32 cellular contexts compared by ENCODE assay signal in genomic region chr16:57830890-57831484, GRCh38. TPM values are rescaled to one million over a fixed set of nuclear protein-coding genes. Genes with fewer than 3 reads are reported as not detected.
DNase-seq lines count a peak whose midpoint lies in the region; ATAC-seq, FAIRE-seq and TF ChIP-seq lines count a peak whose summit lies in the region.
"Had no signal": no experiment of that assay in that cellular context is flagged by ENCODE, and none has a peak within 500 bp of the region (broad histone marks: within the 10 kb centered on the region; RNA-seq: fewer than 3 reads in every experiment).

No MANE protein-coding gene starts in this region.

- peak; percentile 4 to 27 for ATAC-seq in right cardiac atrium
- no peak for ATAC-seq in Right ventricle myocardium superior (ENCODE audit: poor library complexity)
- peak; percentile 8 for ATAC-seq in aorta (ENCODE audit: low FRiP score)
- ATAC-seq in HG03457 (IDR thresholded peaks at IDR 0.05; ENCODE audit: unreplicated experiment) = no peak
- ATAC-seq: right lobe of liver had no signal

- TF ChIP-seq CTCF in endothelial cell (IDR thresholded peaks at IDR 0.05; ENCODE audit: unreplicated experiment) = no peak

- no peaks in the 10 kb centered on the region for H3K36me3 Mint-ChIP-seq in endothelial cell (ENCODE audit: low read depth, unreplicated experiment)
- H3K36me3 Mint-ChIP-seq: CD8-positive, alpha-beta memory T cell; mesothelial cell of epicardium; naive B cell; type B pancreatic cell had no signal

- no peaks in the 10 kb centered on the region for H3K27me3 ChIP-seq in right cardiac atrium (ENCODE audit: control insufficient read depth, insufficient read depth)
- peaks cover 0 to 26% of the 10 kb centered on the region in 2 experiments for H3K27me3 ChIP-seq in mesenchymal stem cell (ENCODE audit: control insufficient read depth in 1 of 2, insufficient read depth in 1 of 2, low read length in 2 of 2)
- no peaks in the 10 kb centered on the region for H3K27me3 ChIP-seq in aorta (ENCODE audit: control insufficient read depth in 1 of 2, insufficient read depth in 2 of 2, low read length in 1 of 2)
- H3K27me3 ChIP-seq: colonic mucosa, right lobe of liver had no signal

- H3K9me3 ChIP-seq in right cardiac atrium (ENCODE audit: control insufficient read depth, low read length) (no peaks in the 10 kb centered on the region), mesenchymal stem cell (ENCODE audit: control insufficient read depth, low read length) (no peaks in the 10 kb centered on the region), aorta (ENCODE audit: control insufficient read depth, low read length) (no peaks in the 10 kb centered on the region)
- H3K9me3 ChIP-seq: colonic mucosa, left ventricle myocardium inferior, right lobe of liver had no signal

- FAIRE-seq in urothelium cell line (lab: Jason Lieb, UNC) = no peak
- FAIRE-seq: GM12891, islet of Langerhans, RCC 7860 had no signal

- no peak overlapping the region for H3K18ac ChIP-seq in mesenchymal stem cell (ENCODE audit: low read depth in 1 of 2, low read length in 2 of 2)

- no peak overlapping the region for H3K9ac ChIP-seq in mesenchymal stem cell (ENCODE audit: low read length)

- no peak overlapping the region for H2AFZ ChIP-seq in mesenchymal stem cell (ENCODE audit: low read depth, low read length)

- no peak overlapping the region for H2BK12ac ChIP-seq in mesenchymal stem cell (ENCODE audit: low read length in 2 of 2)

- no peak overlapping the region for H3K4me2 ChIP-seq in mesenchymal stem cell (ENCODE audit: low read length, poor library complexity, severe bottlenecking)

- H3K36me3 ChIP-seq in mesenchymal stem cell (ENCODE audit: control insufficient read depth in 1 of 2, insufficient read depth in 2 of 2, low read depth in 1 of 2, low read length in 2 of 2) = peaks cover 0 to 5% of the 10 kb centered on the region in 2 experiments
- H3K36me3 ChIP-seq in aorta (ENCODE audit: control insufficient read depth in 1 of 2, insufficient read depth in 2 of 2, low read length in 1 of 2) = no peaks in the 10 kb centered on the region
- H3K36me3 ChIP-seq: colonic mucosa, left ventricle myocardium inferior, right lobe of liver had no signal

- no peak overlapping the region for H3K23ac ChIP-seq in mesenchymal stem cell (ENCODE audit: low read length in 2 of 2)

- H3K4me1 ChIP-seq in right cardiac atrium (ENCODE audit: control insufficient read depth, insufficient read depth, low read length) (peaks cover 3% of the 10 kb centered on the region), mesenchymal stem cell (ENCODE audit: control insufficient read depth, insufficient read depth, low read depth, low read length) (peaks cover 33% of the 10 kb centered on the region), aorta (ENCODE audit: control insufficient read depth in 1 of 2, insufficient read depth in 2 of 2, low read length in 2 of 2) (no peaks in the 10 kb centered on the region)
- H3K4me1 ChIP-seq: colonic mucosa had no signal

- no peaks in the 10 kb centered on the region for H3K27me3 Mint-ChIP-seq in endothelial cell (ENCODE audit: unreplicated experiment)

- H3K79me1 ChIP-seq in mesenchymal stem cell (replicated peaks; ENCODE audit: low read length, poor library complexity, severe bottlenecking) = peaks cover 18% of the 10 kb centered on the region

- no peak overlapping the region for H2BK120ac ChIP-seq in mesenchymal stem cell (ENCODE audit: low read depth, low read length)

- DNase-seq in right cardiac atrium = no peak
- no peak for DNase-seq in Right ventricle myocardium superior
- DNase-seq in brain pericyte (ENCODE audit: low read depth, low spot score) = peak; percentile 61
- no peak for DNase-seq in mesenchymal stem cell
- DNase-seq in aorta = no peak
- no peak for DNase-seq in urothelium cell line (ENCODE audit: low spot score)
- no peak for DNase-seq in endothelial cell (ENCODE audit: low spot score)
- DNase-seq: ACHN; activated CD4-positive, alpha-beta T cell treated with anti-CD3 and anti-CD28 coated beads for 48 hours; activated naive CD4-positive, alpha-beta T cell treated with anti-CD3 and anti-CD28 coated beads, Interleukin-2, amount 50 U/mL, for 16 hours; CD8-positive, alpha-beta memory T cell; colonic mucosa; DMS153; effector CD4-positive, alpha-beta T cell; H9; left ventricle myocardium inferior; naive B cell; NCI-H1092; NCI-H187; NCI-H526; stimulated activated CD4-positive, alpha-beta T cell treated with anti-CD3 and anti-CD28 coated beads, Interleukin-4, amount 100 ng/mL, for 24 hours; T-helper 9 cell had no signal

- H4K91ac ChIP-seq in mesenchymal stem cell (ENCODE audit: low read length) = no peak overlapping the region

- H3K27ac ChIP-seq in right cardiac atrium (ENCODE audit: low read length) (peak overlapping the region; percentile 36), mesenchymal stem cell (ENCODE audit: low read length, poor library complexity, severe bottlenecking) (peak overlapping the region; percentile 57), aorta (ENCODE audit: low read depth in 1 of 2, low read length in 2 of 2) (peak overlapping the region in 1 of 2 donors; percentile 61)
- H3K27ac ChIP-seq: colonic mucosa, VCaP had no signal

- H3K14ac ChIP-seq in mesenchymal stem cell (ENCODE audit: low read length in 2 of 2) = no peak overlapping the region

- WGBS in right cardiac atrium = 70% methylated on average over 10 of the region's 10 CpGs
- WGBS in mesenchymal stem cell = 88% methylated on average over 10 of the region's 10 CpGs
- whole genome bisulfite sequencing in aorta, 2 donors = 74 to 81% methylated on average over 10 of the region's 10 CpGs

- no peak overlapping the region for H2BK15ac ChIP-seq in mesenchymal stem cell (ENCODE audit: low read depth, poor library complexity, severe bottlenecking)

- H4K8ac ChIP-seq in mesenchymal stem cell (ENCODE audit: low read length) = no peak overlapping the region

- no peak overlapping the region for H3K27ac Mint-ChIP-seq in endothelial cell (ENCODE audit: unreplicated experiment)
- H3K27ac Mint-ChIP-seq: activated T-helper 2 cell treated with anti-CD3 and anti-CD28 coated beads, Interferon-gamma antibody, Interleukin-2, Interleukin-4, amounts not matched to agents 10 μg/mL and 5 μg/mL and 100 μg/mL, durations not matched to agents 14 hours and 24 hours and 36 hours; B cell; mesothelial cell of epicardium; naive B cell had no signal

- no peak overlapping the region for H3K4ac ChIP-seq in mesenchymal stem cell (ENCODE audit: low read depth in 1 of 2, low read length in 2 of 2)

- no peaks in the 10 kb centered on the region for H3K9me3 Mint-ChIP-seq in endothelial cell (ENCODE audit: unreplicated experiment)
- H3K9me3 Mint-ChIP-seq: activated T-helper 2 cell treated with anti-CD3 and anti-CD28 coated beads, Interferon-gamma antibody, Interleukin-2, Interleukin-4, amounts not matched to agents 10 μg/mL and 5 μg/mL and 100 μg/mL, durations not matched to agents 14 hours and 24 hours and 36 hours; CD8-positive, alpha-beta memory T cell; H9; mesothelial cell of epicardium; naive B cell; type B pancreatic cell had no signal

- H3K4me1 Mint-ChIP-seq in endothelial cell (ENCODE audit: unreplicated experiment) = no peaks in the 10 kb centered on the region
- H3K4me1 Mint-ChIP-seq: B cell; CD8-positive, alpha-beta memory T cell; mesothelial cell of epicardium; naive B cell had no signal

- H3K4me3 ChIP-seq in right cardiac atrium (ENCODE audit: low read length) (no peak overlapping the region), mesenchymal stem cell (ENCODE audit: insufficient read depth in 1 of 2, low read depth in 1 of 2, low read length in 2 of 2) (no peak overlapping the region), aorta (ENCODE audit: low read length in 2 of 2) (no peak overlapping the region)
- H3K4me3 ChIP-seq: colonic mucosa, left ventricle myocardium inferior, right lobe of liver had no signal

- H3K4me3 Mint-ChIP-seq in endothelial cell (ENCODE audit: unreplicated experiment) = no peak overlapping the region
- H3K4me3 Mint-ChIP-seq: B cell; CD8-positive, alpha-beta memory T cell; H9; mesothelial cell of epicardium; naive B cell; type B pancreatic cell had no signal

- no peak overlapping the region for H2BK5ac ChIP-seq in mesenchymal stem cell (ENCODE audit: low read depth, low read length, poor library complexity, severe bottlenecking)

- intact Hi-C loops in right cardiac atrium (cut with DNase I) = no loop called here
- intact Hi-C loops in Right ventricle myocardium superior (cut with DNase I) = no loop called here
- intact Hi-C loops in aorta (cut with DNase I) = no loop called here

- H2AK5ac ChIP-seq in mesenchymal stem cell (ENCODE audit: low read length, severe bottlenecking) = peak overlapping the region; percentile 90

RNA-seq across cellular contexts. Expression of gene KIFC3, which starts 28.7 kb away (rescaled TPM):
- total RNA-seq in right cardiac atrium (10 to 100 TPM; 45.8 to 67.5 (median 50.0) TPM), Right ventricle myocardium superior (61.6 TPM), aorta (10 to 100 TPM; 69.7 to 80.1 TPM), endothelial cell (ENCODE audit: unreplicated experiment) (15.4 TPM)
- polyA plus RNA-seq in right cardiac atrium (39.9 TPM), aorta (10 to 100 TPM; 27.4 to 61.1 TPM)
- polyA plus RNA-seq in mesenchymal stem cell (2013, experiment 1 of 2) = 28.1 TPM
- polyA plus RNA-seq in mesenchymal stem cell (2013, experiment 2 of 2) = 25.8 TPM

Comparison
In these comparisons a context has a peak if more than half of its experiments do, and no peak if none do; other contexts are left out.
1. ATAC-seq: peak in right cardiac atrium (2 of 2) and aorta (single experiment); none in Right ventricle myocardium superior (single experiment) and HG03457 (single experiment).